1 cellular context compared by ENCODE assay signal in genomic region chr17:39994448-39994847, GRCh38.
TF ChIP-seq lines count a peak whose summit lies in the region.

No MANE protein-coding gene starts in this region.

TF ChIP-seq in K562, 482 proteins besides CTCF, POLR2A, EP300 and RAD21:
- peak; percentile 16; the same call in 1 of the 2 replicates for TF ChIP-seq RBFOX2 (IDR thresholded peaks at IDR 0.05; ENCODE audit: low read depth, low read length)
- no peak for TF ChIP-seq MAX (CRISPR knock-in tag; IDR thresholded peaks at IDR 0.05)
- TF ChIP-seq TGIF2 (CRISPR knock-in tag; IDR thresholded peaks at IDR 0.05) = no peak
- TF ChIP-seq HIVEP1 (CRISPR knock-in tag; IDR thresholded peaks at IDR 0.05) = no peak
